8 cellular contexts compared by ENCODE assay signal in the genomic region with DNA sequence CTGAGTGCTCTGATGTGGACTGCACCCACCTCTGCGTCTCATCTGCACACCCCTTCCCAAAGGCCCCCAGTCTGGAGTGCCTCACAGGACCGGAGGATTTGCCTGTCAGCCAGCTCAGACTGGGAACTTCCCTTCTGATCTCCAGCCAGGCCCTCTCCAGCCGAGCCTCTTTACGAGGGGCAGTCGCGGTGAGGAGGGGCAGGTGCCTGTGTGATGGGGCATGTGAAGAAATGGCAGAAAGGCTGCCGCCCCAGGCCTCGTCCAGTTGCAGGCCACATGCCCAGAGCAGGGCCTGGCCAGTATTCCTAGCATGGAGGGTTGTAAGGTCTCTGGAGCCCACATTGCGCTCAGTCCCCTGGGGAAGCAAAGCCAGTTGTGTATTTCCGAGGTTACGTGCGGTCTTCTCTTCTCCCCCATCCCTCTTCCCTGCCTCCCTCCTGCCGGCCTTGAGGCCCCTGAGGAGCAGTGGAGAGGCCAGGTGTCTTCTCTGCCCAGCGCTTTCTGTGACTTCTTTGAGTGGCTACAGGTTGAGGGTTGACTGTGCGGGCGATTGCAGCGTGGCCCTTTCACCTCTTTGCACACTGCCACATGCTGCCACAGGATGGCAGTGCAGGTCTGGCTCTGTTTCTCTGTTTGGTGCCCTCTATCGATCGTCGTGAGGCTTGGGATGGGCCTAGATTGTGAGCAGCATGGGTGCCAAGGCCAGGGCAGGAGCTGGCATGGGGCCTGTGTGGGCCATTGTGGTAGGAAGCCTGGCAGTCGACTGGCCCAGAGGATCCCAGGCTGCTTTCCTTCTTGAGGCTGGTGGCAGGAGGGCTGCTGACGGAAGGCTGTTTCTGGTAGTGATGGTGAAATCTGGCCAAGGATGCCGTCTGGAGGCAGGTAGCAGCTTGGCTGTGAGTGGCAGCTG. TPM values are rescaled to one million over a fixed set of nuclear protein-coding genes. Genes with fewer than 3 reads are reported as not detected.
A peak's percentile ranks its signal among the peaks of the same experiment; 100 is the strongest.
DNase-seq lines count a peak whose midpoint lies in the region; ATAC-seq and TF ChIP-seq lines count a peak whose summit lies in the region.

No MANE protein-coding gene starts in this region.

- H3K9me3 ChIP-seq in smooth muscle cell (replicated peaks; ENCODE audit: low read depth): no peaks in the 10 kb centered on the region

- TF ChIP-seq CTCF in AG04449 (IDR thresholded peaks at IDR 0.05; ENCODE audit: insufficient read depth, low read length, missing control alignments): peak; percentile 96
- peak; percentile 89 for TF ChIP-seq CTCF in GM13976 (IDR thresholded peaks at IDR 0.05; ENCODE audit: borderline replicate concordance, control extremely low read depth, extremely low read depth, insufficient read depth, missing control alignments)
- peak; percentile 73 for TF ChIP-seq CTCF in smooth muscle cell (IDR thresholded peaks at IDR 0.05; ENCODE audit: borderline replicate concordance, insufficient read depth, poor library complexity, severe bottlenecking)

- no peak overlapping the region for H2AFZ ChIP-seq in smooth muscle cell (ENCODE audit: low read depth)

- H3K36me3 ChIP-seq in smooth muscle cell (ENCODE audit: low read depth): peaks cover 7% of the 10 kb centered on the region

- ATAC-seq in HG02588 (IDR thresholded peaks at IDR 0.05; ENCODE audit: unreplicated experiment): no peak

- peaks cover 69% of the 10 kb centered on the region for H3K79me2 ChIP-seq in smooth muscle cell (ENCODE audit: low read depth)

- DNase-seq in AG04449 (ENCODE audit: low read depth, low spot score) (no peak), GM13976 (ENCODE audit: low spot score) (peak; percentile 87), LoVo (ENCODE audit: low spot score) (peak; percentile 71), T-helper 2 cell (peak; percentile 32 to 85 (median 61)), amygdala (lab: John Stamatoyannopoulos, UW) (peak in 51 of 56 donors; percentile 8 to 88 (median 63)), hippocampal formation (lab: John Stamatoyannopoulos, UW) (peak; percentile 66 to 72), smooth muscle cell (lab: John Stamatoyannopoulos, UW; ENCODE audit: unreplicated experiment) (no peak)

- peaks cover 9% of the 10 kb centered on the region for H3K4me1 ChIP-seq in smooth muscle cell (ENCODE audit: low read depth)

- no peak overlapping the region for H3K4me2 ChIP-seq in smooth muscle cell

- in situ Hi-C loops in GM13976 (cut with MboI; ENCODE audit: low sequenced_read_pairs, unreplicated experiment): loop anchor here (5.0 kb wide), 1 partner anchor 244 kb away; no protein-coding TSS in a partner anchor

- no peak overlapping the region for H3K4me3 ChIP-seq in AG04449 (ENCODE audit: low read depth, low read length)
- H3K4me3 ChIP-seq in smooth muscle cell: no peak overlapping the region

- CTCF ChIA-PET in AG04449 (lab: Yijun Ruan, JAX): interaction anchor here (0.6 to 46.3 kb wide), 15 partner anchors 16 to 333 kb away, joined by 3 to 1672 read pairs (median 4); partner anchors contain the start of genes CSK and UBL7

- H4K20me1 ChIP-seq in smooth muscle cell (ENCODE audit: low read depth): peaks cover 96% of the 10 kb centered on the region

- H3K27ac ChIP-seq in smooth muscle cell (ENCODE audit: low read depth): no peak overlapping the region

- peaks cover 5% of the 10 kb centered on the region for H3F3A ChIP-seq in smooth muscle cell (ENCODE audit: low read depth)

- 74% methylated on average over 23 of the region's 23 CpGs for WGBS in smooth muscle cell (ENCODE audit: low lambda C conversion rate)

- H3K9ac ChIP-seq in smooth muscle cell (ENCODE audit: low read depth): no peak overlapping the region

- H3K27me3 ChIP-seq in smooth muscle cell (ENCODE audit: low read depth): no peaks in the 10 kb centered on the region

- POLR2A ChIA-PET in AG04449 (lab: Yijun Ruan, JAX): no interaction called here

RNA-seq across cellular contexts. Expression of gene CLK3, which starts 5.3 kb away (rescaled TPM):
- 92.4 and 105 TPM in 2 replicates for total RNA-seq in smooth muscle cell
- polyA plus RNA-seq in smooth muscle cell: 68.8 and 72.6 TPM in 2 replicates

Comparison
In these comparisons a context has a peak if more than half of its experiments do, and no peak if none do; other contexts are left out.
1. DNase-seq: peak in GM13976 (single experiment), LoVo (single experiment), T-helper 2 cell (5 of 5), amygdala (51 of 56) and hippocampal formation (2 of 2); none in AG04449 (single experiment) and smooth muscle cell (single experiment).
2. Peak in every context shown above with its lines, with median percentiles within 50 percentile points of each other: CTCF ChIP-seq.